Comparison of ENCODE assay signal across 2 cellular contexts in the genomic region with DNA sequence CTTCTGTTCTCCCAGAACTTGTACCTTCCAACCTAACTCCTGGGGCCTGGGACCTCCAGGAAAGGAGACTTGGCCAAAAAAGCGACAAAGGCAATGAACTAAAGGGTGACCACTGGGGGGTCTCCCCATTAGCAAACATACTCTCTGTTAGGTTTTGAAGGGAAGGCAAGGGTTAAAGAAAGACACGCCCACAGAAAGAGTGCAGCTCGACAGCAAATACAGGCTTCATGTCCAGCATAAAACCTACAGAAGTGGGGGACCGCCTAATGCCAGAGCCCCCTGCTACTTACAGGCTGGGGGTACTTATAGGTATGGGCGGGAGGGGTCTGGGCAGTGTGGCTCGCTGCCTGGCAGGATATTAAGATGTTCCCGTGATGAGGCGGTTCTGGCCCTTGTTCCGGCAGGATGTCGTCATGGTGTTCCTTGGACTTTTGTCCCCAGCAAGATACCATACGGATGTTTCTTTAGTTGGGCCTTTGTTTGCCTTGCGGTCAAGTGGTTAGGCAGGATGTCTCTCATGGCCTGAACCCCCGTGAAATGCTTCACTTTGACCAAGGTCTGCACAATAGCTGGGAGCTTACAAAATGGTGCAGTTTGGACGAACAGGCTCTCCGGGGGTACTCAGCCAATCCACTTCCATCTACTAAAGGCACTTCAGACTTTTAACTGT.
TF ChIP-seq lines count a peak whose summit lies in the region.

No MANE protein-coding gene starts in this region.

TF ChIP-seq in K562, 482 proteins besides CTCF, POLR2A, EP300 and RAD21:
- TF ChIP-seq, protein P1, sequence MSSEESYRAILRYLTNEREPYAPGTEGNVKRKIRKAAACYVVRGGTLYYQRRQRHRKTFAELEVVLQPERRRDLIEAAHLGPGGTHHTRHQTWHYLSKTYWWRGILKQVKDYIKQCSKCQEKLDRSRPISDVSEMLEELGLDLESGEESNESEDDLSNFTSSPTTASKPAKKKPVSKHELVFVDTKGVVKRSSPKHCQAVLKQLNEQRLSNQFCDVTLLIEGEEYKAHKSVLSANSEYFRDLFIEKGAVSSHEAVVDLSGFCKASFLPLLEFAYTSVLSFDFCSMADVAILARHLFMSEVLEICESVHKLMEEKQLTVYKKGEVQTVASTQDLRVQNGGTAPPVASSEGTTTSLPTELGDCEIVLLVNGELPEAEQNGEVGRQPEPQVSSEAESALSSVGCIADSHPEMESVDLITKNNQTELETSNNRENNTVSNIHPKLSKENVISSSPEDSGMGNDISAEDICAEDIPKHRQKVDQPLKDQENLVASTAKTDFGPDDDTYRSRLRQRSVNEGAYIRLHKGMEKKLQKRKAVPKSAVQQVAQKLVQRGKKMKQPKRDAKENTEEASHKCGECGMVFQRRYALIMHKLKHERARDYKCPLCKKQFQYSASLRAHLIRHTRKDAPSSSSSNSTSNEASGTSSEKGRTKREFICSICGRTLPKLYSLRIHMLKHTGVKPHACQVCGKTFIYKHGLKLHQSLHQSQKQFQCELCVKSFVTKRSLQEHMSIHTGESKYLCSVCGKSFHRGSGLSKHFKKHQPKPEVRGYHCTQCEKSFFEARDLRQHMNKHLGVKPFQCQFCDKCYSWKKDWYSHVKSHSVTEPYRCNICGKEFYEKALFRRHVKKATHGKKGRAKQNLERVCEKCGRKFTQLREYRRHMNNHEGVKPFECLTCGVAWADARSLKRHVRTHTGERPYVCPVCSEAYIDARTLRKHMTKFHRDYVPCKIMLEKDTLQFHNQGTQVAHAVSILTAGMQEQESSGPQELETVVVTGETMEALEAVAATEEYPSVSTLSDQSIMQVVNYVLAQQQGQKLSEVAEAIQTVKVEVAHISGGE (CRISPR knock-in tag; IDR thresholded peaks at IDR 0.05): peak in 1 of 3 experiments; percentile 82; a peak in 2 of 6 replicates
- TF ChIP-seq, protein P2, sequence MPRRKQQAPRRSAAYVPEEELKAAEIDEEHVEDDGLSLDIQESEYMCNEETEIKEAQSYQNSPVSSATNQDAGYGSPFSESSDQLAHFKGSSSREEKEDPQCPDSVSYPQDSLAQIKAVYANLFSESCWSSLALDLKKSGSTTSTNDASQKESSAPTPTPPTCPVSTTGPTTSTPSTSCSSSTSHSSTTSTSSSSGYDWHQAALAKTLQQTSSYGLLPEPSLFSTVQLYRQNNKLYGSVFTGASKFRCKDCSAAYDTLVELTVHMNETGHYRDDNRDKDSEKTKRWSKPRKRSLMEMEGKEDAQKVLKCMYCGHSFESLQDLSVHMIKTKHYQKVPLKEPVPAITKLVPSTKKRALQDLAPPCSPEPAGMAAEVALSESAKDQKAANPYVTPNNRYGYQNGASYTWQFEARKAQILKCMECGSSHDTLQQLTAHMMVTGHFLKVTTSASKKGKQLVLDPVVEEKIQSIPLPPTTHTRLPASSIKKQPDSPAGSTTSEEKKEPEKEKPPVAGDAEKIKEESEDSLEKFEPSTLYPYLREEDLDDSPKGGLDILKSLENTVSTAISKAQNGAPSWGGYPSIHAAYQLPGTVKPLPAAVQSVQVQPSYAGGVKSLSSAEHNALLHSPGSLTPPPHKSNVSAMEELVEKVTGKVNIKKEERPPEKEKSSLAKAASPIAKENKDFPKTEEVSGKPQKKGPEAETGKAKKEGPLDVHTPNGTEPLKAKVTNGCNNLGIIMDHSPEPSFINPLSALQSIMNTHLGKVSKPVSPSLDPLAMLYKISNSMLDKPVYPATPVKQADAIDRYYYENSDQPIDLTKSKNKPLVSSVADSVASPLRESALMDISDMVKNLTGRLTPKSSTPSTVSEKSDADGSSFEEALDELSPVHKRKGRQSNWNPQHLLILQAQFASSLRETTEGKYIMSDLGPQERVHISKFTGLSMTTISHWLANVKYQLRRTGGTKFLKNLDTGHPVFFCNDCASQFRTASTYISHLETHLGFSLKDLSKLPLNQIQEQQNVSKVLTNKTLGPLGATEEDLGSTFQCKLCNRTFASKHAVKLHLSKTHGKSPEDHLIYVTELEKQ (CRISPR knock-in tag; IDR thresholded peaks at IDR 0.05): no peak
- peak in 1 of 2 experiments; percentile 61; a peak in 2 of 4 replicates for TF ChIP-seq FOXA3 (CRISPR knock-in tag; conservative IDR thresholded peaks at IDR 0.05 in 1 of 2, IDR thresholded peaks at IDR 0.05 in 1 of 2)
- TF ChIP-seq GABPA (tag; conservative IDR thresholded peaks at IDR 0.05; ENCODE audit: low read depth): peak; percentile 63

TF ChIP-seq in GM23338, 12 proteins besides CTCF, POLR2A, EP300 and RAD21 (continued from another document):
- TF ChIP-seq, protein P3, sequence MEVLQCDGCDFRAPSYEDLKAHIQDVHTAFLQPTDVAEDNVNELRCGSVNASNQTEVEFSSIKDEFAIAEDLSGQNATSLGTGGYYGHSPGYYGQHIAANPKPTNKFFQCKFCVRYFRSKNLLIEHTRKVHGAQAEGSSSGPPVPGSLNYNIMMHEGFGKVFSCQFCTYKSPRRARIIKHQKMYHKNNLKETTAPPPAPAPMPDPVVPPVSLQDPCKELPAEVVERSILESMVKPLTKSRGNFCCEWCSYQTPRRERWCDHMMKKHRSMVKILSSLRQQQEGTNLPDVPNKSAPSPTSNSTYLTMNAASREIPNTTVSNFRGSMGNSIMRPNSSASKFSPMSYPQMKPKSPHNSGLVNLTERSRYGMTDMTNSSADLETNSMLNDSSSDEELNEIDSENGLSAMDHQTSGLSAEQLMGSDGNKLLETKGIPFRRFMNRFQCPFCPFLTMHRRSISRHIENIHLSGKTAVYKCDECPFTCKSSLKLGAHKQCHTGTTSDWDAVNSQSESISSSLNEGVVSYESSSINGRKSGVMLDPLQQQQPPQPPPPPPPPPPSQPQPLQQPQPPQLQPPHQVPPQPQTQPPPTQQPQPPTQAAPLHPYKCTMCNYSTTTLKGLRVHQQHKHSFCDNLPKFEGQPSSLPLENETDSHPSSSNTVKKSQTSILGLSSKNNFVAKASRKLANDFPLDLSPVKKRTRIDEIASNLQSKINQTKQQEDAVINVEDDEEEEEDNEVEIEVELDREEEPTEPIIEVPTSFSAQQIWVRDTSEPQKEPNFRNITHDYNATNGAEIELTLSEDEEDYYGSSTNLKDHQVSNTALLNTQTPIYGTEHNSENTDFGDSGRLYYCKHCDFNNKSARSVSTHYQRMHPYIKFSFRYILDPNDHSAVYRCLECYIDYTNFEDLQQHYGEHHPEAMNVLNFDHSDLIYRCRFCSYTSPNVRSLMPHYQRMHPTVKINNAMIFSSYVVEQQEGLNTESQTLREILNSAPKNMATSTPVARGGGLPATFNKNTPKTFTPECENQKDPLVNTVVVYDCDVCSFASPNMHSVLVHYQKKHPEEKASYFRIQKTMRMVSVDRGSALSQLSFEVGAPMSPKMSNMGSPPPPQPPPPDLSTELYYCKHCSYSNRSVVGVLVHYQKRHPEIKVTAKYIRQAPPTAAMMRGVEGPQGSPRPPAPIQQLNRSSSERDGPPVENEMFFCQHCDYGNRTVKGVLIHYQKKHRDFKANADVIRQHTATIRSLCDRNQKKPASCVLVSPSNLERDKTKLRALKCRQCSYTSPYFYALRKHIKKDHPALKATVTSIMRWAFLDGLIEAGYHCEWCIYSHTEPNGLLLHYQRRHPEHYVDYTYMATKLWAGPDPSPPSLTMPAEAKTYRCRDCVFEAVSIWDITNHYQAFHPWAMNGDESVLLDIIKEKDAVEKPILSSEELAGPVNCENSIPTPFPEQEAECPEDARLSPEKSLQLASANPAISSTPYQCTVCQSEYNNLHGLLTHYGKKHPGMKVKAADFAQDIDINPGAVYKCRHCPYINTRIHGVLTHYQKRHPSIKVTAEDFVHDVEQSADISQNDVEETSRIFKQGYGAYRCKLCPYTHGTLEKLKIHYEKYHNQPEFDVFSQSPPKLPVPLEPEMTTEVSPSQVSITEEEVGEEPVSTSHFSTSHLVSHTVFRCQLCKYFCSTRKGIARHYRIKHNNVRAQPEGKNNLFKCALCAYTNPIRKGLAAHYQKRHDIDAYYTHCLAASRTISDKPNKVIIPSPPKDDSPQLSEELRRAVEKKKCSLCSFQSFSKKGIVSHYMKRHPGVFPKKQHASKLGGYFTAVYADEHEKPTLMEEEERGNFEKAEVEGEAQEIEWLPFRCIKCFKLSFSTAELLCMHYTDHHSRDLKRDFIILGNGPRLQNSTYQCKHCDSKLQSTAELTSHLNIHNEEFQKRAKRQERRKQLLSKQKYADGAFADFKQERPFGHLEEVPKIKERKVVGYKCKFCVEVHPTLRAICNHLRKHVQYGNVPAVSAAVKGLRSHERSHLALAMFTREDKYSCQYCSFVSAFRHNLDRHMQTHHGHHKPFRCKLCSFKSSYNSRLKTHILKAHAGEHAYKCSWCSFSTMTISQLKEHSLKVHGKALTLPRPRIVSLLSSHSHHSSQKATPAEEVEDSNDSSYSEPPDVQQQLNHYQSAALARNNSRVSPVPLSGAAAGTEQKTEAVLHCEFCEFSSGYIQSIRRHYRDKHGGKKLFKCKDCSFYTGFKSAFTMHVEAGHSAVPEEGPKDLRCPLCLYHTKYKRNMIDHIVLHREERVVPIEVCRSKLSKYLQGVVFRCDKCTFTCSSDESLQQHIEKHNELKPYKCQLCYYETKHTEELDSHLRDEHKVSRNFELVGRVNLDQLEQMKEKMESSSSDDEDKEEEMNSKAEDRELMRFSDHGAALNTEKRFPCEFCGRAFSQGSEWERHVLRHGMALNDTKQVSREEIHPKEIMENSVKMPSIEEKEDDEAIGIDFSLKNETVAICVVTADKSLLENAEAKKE (CRISPR knock-in tag; IDR thresholded peaks at IDR 0.05): no peak
- TF ChIP-seq ZNF331 (CRISPR knock-in tag; IDR thresholded peaks at IDR 0.05; ENCODE audit: low read depth): no peak
- no peak for TF ChIP-seq POLR2AphosphoS5 (IDR thresholded peaks at IDR 0.05; ENCODE audit: low read depth)
- no peak for TF ChIP-seq NANOG (IDR thresholded peaks at IDR 0.05; ENCODE audit: borderline replicate concordance)
- TF ChIP-seq ZNF114 (CRISPR knock-in tag; IDR thresholded peaks at IDR 0.05): no peak
- no peak for TF ChIP-seq EZH2phosphoT487 (IDR thresholded peaks at IDR 0.05; ENCODE audit: unreplicated experiment)
- no peak for TF ChIP-seq STAT1 (IDR thresholded peaks at IDR 0.05; ENCODE audit: unreplicated experiment)
- TF ChIP-seq EZH2 (IDR thresholded peaks at IDR 0.05; ENCODE audit: low read depth, unreplicated experiment): no peak
- TF ChIP-seq, protein P4, sequence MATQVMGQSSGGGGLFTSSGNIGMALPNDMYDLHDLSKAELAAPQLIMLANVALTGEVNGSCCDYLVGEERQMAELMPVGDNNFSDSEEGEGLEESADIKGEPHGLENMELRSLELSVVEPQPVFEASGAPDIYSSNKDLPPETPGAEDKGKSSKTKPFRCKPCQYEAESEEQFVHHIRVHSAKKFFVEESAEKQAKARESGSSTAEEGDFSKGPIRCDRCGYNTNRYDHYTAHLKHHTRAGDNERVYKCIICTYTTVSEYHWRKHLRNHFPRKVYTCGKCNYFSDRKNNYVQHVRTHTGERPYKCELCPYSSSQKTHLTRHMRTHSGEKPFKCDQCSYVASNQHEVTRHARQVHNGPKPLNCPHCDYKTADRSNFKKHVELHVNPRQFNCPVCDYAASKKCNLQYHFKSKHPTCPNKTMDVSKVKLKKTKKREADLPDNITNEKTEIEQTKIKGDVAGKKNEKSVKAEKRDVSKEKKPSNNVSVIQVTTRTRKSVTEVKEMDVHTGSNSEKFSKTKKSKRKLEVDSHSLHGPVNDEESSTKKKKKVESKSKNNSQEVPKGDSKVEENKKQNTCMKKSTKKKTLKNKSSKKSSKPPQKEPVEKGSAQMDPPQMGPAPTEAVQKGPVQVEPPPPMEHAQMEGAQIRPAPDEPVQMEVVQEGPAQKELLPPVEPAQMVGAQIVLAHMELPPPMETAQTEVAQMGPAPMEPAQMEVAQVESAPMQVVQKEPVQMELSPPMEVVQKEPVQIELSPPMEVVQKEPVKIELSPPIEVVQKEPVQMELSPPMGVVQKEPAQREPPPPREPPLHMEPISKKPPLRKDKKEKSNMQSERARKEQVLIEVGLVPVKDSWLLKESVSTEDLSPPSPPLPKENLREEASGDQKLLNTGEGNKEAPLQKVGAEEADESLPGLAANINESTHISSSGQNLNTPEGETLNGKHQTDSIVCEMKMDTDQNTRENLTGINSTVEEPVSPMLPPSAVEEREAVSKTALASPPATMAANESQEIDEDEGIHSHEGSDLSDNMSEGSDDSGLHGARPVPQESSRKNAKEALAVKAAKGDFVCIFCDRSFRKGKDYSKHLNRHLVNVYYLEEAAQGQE (IDR thresholded peaks at IDR 0.05; ENCODE audit: unreplicated experiment): no peak
- no peak for TF ChIP-seq CREB1 (CRISPR knock-in tag; IDR thresholded peaks at IDR 0.05; ENCODE audit: low read depth)
